ENCODE assay signal across 1 cellular context in the genomic region with DNA sequence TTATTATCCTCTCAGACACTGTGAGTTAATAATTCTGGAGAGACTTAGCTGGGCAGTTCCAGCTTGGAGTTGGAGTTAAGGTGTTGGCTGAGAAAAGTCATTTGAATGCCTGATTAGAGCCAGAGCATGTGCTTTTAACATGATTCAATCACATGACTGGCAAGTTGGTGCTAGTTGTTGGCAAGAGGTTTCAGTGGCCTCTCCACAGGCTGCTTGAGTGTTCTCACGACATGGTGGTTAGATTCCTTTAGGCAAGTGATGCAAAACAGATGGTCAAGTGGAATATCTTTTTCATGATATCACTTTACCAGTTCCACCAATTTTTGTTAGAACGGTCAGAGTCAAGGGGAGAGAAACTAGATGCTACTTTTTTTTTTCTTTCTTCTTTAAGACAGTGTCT.
TF ChIP-seq lines count a peak whose summit lies in the region.

No MANE protein-coding gene starts in this region.

TF ChIP-seq in K562, 482 proteins besides CTCF, POLR2A, EP300 and RAD21 (continued from another document):
- TF ChIP-seq, protein P1, sequence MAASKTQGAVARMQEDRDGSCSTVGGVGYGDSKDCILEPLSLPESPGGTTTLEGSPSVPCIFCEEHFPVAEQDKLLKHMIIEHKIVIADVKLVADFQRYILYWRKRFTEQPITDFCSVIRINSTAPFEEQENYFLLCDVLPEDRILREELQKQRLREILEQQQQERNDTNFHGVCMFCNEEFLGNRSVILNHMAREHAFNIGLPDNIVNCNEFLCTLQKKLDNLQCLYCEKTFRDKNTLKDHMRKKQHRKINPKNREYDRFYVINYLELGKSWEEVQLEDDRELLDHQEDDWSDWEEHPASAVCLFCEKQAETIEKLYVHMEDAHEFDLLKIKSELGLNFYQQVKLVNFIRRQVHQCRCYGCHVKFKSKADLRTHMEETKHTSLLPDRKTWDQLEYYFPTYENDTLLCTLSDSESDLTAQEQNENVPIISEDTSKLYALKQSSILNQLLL (CRISPR knock-in tag; IDR thresholded peaks at IDR 0.05; ENCODE audit: borderline replicate concordance): no peak
- TF ChIP-seq ZNF12 (CRISPR knock-in tag; IDR thresholded peaks at IDR 0.05): no peak
- no peak for TF ChIP-seq ZNF584 (CRISPR knock-in tag; IDR thresholded peaks at IDR 0.05; ENCODE audit: low read depth)
- no peak for TF ChIP-seq ZNF217 (CRISPR knock-in tag; IDR thresholded peaks at IDR 0.05)
- TF ChIP-seq GTF2E2 (tag; IDR thresholded peaks at IDR 0.05): no peak
- TF ChIP-seq DMBX1 (CRISPR knock-in tag; IDR thresholded peaks at IDR 0.05; ENCODE audit: borderline replicate concordance): no peak
- no peak for TF ChIP-seq RBM25 (IDR thresholded peaks at IDR 0.05; ENCODE audit: low read depth, low read length, severe bottlenecking)
